Comparison of ENCODE assay signal across 29 cellular contexts in the genomic region with DNA sequence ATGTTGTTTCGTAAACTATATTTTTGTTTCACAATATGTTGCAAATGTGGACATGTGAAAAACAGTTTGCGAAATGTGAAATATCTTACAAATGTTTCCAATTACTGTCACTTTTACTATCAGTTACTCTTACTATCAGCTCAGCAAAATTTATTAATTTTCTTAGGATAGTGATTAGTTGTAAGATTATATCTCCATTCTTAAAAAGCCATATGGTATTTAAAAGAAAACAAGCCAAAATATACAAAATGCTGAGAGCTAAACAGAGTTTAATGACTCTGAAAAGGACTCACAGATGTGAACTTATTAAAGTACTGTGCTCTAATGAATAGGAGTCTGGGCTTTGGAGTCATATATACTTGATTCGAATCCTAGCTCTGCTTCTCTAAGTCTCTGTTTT.
"Had no signal": no experiment of that assay in that cellular context is flagged by ENCODE, and none has a peak within 500 bp of the region (broad histone marks: within the 10 kb centered on the region; RNA-seq: fewer than 3 reads in every experiment).

No MANE protein-coding gene starts in this region.

- H3K27me3 ChIP-seq: brain microvascular endothelial cell, MG63, SJCRH30 had no signal

- DNase-seq: activated CD4-positive, alpha-beta T cell treated with anti-CD3 and anti-CD28 coated beads for 36 hours; activated CD4-positive, alpha-beta T cell treated with anti-CD3 and anti-CD28 coated beads, Interleukin-2, amount 10 ng/mL, durations not matched to agents 7 days and 5 days; activated CD4-positive, alpha-beta T cell treated with anti-CD3 and anti-CD28 coated beads, Interleukin-2, amount 50 U/mL, for 48 hours; activated CD8-positive, alpha-beta T cell treated with anti-CD3 and anti-CD28 coated beads, Interleukin-2, amount 10 ng/mL, durations not matched to agents 7 days and 5 days; activated gamma-delta T cell treated with Interleukin-2 at 50 U/mL for 16 hours; activated naive CD4-positive, alpha-beta T cell treated with anti-CD3 and anti-CD28 coated beads for 36 hours; activated T-cell treated with anti-CD3 and anti-CD28 coated beads, Interleukin-2, amount 50 U/mL, for 4 hours; amniotic stem cell; aorta; brain microvascular endothelial cell; central memory CD4-positive, alpha-beta T cell; Kasumi-1; KG1; MG63; NCI-H1092 treated with DMSO at 0.1 percent for 48 hours; NCI-H1417 treated with DMSO at 0.1 percent for 48 hours; NCI-H187 treated with DMSO at 0.1 percent for 48 hours; NCI-H2081 treated with DMSO at 0.1 percent for 48 hours; NCI-H226; NCI-H446 treated with DMSO at 0.1 percent for 48 hours; NCI-H524; NCI-H69; SHP77; SJCRH30; SW 1271; T-helper 1 cell; T1000 had no signal

- ATAC-seq: activated CD4-positive, alpha-beta T cell treated with anti-CD3 and anti-CD28 coated beads for 36 hours; activated CD8-positive, alpha-beta T cell treated with anti-CD3 and anti-CD28 coated beads, Interleukin-2, amount 10 ng/mL, durations not matched to agents 7 days and 5 days; activated naive CD4-positive, alpha-beta T cell treated with anti-CD3 and anti-CD28 coated beads, Interleukin-2, amount 50 U/mL, for 72 hours; activated T-cell treated with anti-CD3 and anti-CD28 coated beads, Interleukin-2, amount 50 U/mL, for 4 hours; Panc1 had no signal

- H3K27ac ChIP-seq: brain microvascular endothelial cell, SJCRH30 had no signal

- H3K36me3 ChIP-seq: brain microvascular endothelial cell, MG63, SJCRH30 had no signal

- H3K9me3 ChIP-seq: MG63, SJCRH30 had no signal

- H3K4me3 ChIP-seq: MG63, SJCRH30 had no signal
